Comparison of ENCODE assay signal across 19 cellular contexts in genomic region chr12:47247418-47247817, GRCh38.
DNase-seq lines count a peak whose midpoint lies in the region; ATAC-seq and TF ChIP-seq lines count a peak whose summit lies in the region.
"Had no signal": no experiment of that assay in that cellular context is flagged by ENCODE, and none has a peak within 500 bp of the region (broad histone marks: within the 10 kb centered on the region; RNA-seq: fewer than 3 reads in every experiment).

No MANE protein-coding gene starts in this region.

- ATAC-seq in GM21528 (IDR thresholded peaks at IDR 0.05; ENCODE audit: low FRiP score, unreplicated experiment): no peak
- ATAC-seq: activated CD8-positive, alpha-beta T cell treated with anti-CD3 and anti-CD28 coated beads, Interleukin-2, amount 10 ng/mL, durations not matched to agents 7 days and 5 days; GM12878; natural killer cell treated with Interleukin-12 subunit alpha and Interleukin-12 subunit beta and Interleukin-15 and Interleukin-18, amount 100 ng/mL, for 72 hours; psoas muscle had no signal

- TF ChIP-seq CTCF in Calu3 (IDR thresholded peaks at IDR 0.05; ENCODE audit: unreplicated experiment) (no peak), epithelial cell of esophagus (IDR thresholded peaks at IDR 0.05; ENCODE audit: insufficient read depth, low read depth, low read length, missing control alignments) (no peak)

- DNase-seq in Calu3 (peak; percentile 61), NCI-H2029 (lab: John Stamatoyannopoulos, UW) (peak; percentile 49), epithelial cell of esophagus (ENCODE audit: low read depth) (peak; percentile 34), myocyte (ENCODE audit: low read depth) (peak; percentile 68), inferior parietal cortex (ENCODE audit: extremely low spot score) (no peak), SIG-M5 (lab: John Stamatoyannopoulos, UW) (no peak)
- DNase-seq in stimulated activated CD4-positive, alpha-beta T cell treated with anti-CD3 and anti-CD28 coated beads, Interleukin-2, amount 100 ng/mL, for 48 hours: no peak
- DNase-seq: activated CD8-positive, alpha-beta T cell treated with anti-CD3 and anti-CD28 coated beads, Interleukin-2, amount 10 ng/mL, durations not matched to agents 7 days and 5 days; activated naive CD8-positive, alpha-beta T cell treated with anti-CD3 and anti-CD28 coated beads, Interleukin-2, amount 10 ng/mL, durations not matched to agents 7 days and 5 days; Caco-2; central memory CD4-positive, alpha-beta T cell; NCI-H187; NCI-H526; Peyer's patch; psoas muscle; SW 1271 had no signal

- intact Hi-C loops in Calu3 (cut with micrococcal nuclease; ENCODE audit: unreplicated experiment): no loop called here

- BruUV-seq in Calu3 (replicated peaks; lab: Mats Ljungman, UMichigan): no TSS peak

- no peak overlapping the region for H3K4me3 Mint-ChIP-seq in Calu3 (ENCODE audit: low read depth, unreplicated experiment)
- H3K4me3 Mint-ChIP-seq: activated CD8-positive, alpha-beta T cell treated with anti-CD3 and anti-CD28 coated beads, Interleukin-2, amount 10 ng/mL, durations not matched to agents 7 days and 5 days; activated naive CD8-positive, alpha-beta T cell treated with anti-CD3 and anti-CD28 coated beads, Interleukin-2, amount 10 ng/mL, durations not matched to agents 7 days and 5 days; natural killer cell treated with Interleukin-12 subunit alpha and Interleukin-12 subunit beta and Interleukin-15 and Interleukin-18, amount 100 ng/mL, for 72 hours had no signal

- CTCF ChIA-PET in Calu3 (lab: Charles Lee): interaction anchor here (0.5 kb wide), 1 partner anchor 350 kb away, joined by 3 read pairs; no protein-coding TSS in a partner anchor

- peak overlapping the region; percentile 66 for H3K27ac Mint-ChIP-seq in Calu3 (ENCODE audit: unreplicated experiment)
- H3K27ac Mint-ChIP-seq: activated CD8-positive, alpha-beta T cell treated with anti-CD3 and anti-CD28 coated beads, Interleukin-2, amount 10 ng/mL, durations not matched to agents 7 days and 5 days; activated naive CD8-positive, alpha-beta T cell treated with anti-CD3 and anti-CD28 coated beads, Interleukin-2, amount 10 ng/mL, durations not matched to agents 7 days and 5 days; natural killer cell treated with Interleukin-12 subunit alpha and Interleukin-12 subunit beta and Interleukin-15 and Interleukin-18, amount 100 ng/mL, for 72 hours had no signal

- H3K9me3 Mint-ChIP-seq in Calu3 (ENCODE audit: low read depth, unreplicated experiment): peaks cover 4% of the 10 kb centered on the region

- H3K4me3 ChIP-seq in epithelial cell of esophagus (ENCODE audit: low read length): no peak overlapping the region
- H3K4me3 ChIP-seq: GM12878, Peyer's patch, psoas muscle had no signal

- no peaks in the 10 kb centered on the region for H3K36me3 Mint-ChIP-seq in Calu3 (ENCODE audit: insufficient read depth, unreplicated experiment)

- H3K4me1 Mint-ChIP-seq in Calu3 (ENCODE audit: low read depth, unreplicated experiment): peaks cover 35% of the 10 kb centered on the region

- H3K27me3 Mint-ChIP-seq in Calu3 (ENCODE audit: unreplicated experiment): no peaks in the 10 kb centered on the region
- H3K27me3 Mint-ChIP-seq: activated naive CD8-positive, alpha-beta T cell treated with anti-CD3 and anti-CD28 coated beads, Interleukin-2, amount 10 ng/mL, durations not matched to agents 7 days and 5 days; natural killer cell treated with Interleukin-12 subunit alpha and Interleukin-12 subunit beta and Interleukin-15 and Interleukin-18, amount 100 ng/mL, for 72 hours had no signal

Comparison
In these comparisons a context has a peak if more than half of its experiments do, and no peak if none do; other contexts are left out.
1. DNase-seq: peak in Calu3 (single experiment), NCI-H2029 (single experiment), epithelial cell of esophagus (single experiment) and myocyte (single experiment); none in inferior parietal cortex (single experiment), SIG-M5 (single experiment) and stimulated activated CD4-positive, alpha-beta T cell treated with anti-CD3 and anti-CD28 coated beads, Interleukin-2, amount 100 ng/mL, for 48 hours (0 of 2).